In genomic region chr4:6857009-6857882, GRCh38 we compare ENCODE assay signal across 1 cellular context.
TF ChIP-seq lines count a peak whose summit lies in the region.

No MANE protein-coding gene starts in this region.

TF ChIP-seq in K562, 482 proteins besides CTCF, POLR2A, EP300 and RAD21:
- TF ChIP-seq NCOR1 (IDR thresholded peaks at IDR 0.05) (no peak), ZNF695 (CRISPR knock-in tag; IDR thresholded peaks at IDR 0.05) (no peak)
- TF ChIP-seq, protein P1, sequence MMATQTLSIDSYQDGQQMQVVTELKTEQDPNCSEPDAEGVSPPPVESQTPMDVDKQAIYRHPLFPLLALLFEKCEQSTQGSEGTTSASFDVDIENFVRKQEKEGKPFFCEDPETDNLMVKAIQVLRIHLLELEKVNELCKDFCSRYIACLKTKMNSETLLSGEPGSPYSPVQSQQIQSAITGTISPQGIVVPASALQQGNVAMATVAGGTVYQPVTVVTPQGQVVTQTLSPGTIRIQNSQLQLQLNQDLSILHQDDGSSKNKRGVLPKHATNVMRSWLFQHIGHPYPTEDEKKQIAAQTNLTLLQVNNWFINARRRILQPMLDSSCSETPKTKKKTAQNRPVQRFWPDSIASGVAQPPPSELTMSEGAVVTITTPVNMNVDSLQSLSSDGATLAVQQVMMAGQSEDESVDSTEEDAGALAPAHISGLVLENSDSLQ (IDR thresholded peaks at IDR 0.05): peak; percentile 49
